ENCODE assay signal across 25 cellular contexts in genomic region chr4:155674669-155675071, GRCh38. TPM values are rescaled to one million over a fixed set of nuclear protein-coding genes. Genes with fewer than 3 reads are reported as not detected.
"Had no signal": no experiment of that assay in that cellular context is flagged by ENCODE, and none has a peak within 500 bp of the region (broad histone marks: within the 10 kb centered on the region; RNA-seq: fewer than 3 reads in every experiment).

No MANE protein-coding gene starts in this region.

- H3K27me3 ChIP-seq: left lung, spleen, thyroid gland had no signal

- H3K4me3 Mint-ChIP-seq: activated CD8-positive, alpha-beta T cell treated with anti-CD3 and anti-CD28 coated beads, Interleukin-2, amount 10 ng/mL, durations not matched to agents 7 days and 5 days; activated naive CD4-positive, alpha-beta T cell treated with anti-CD3 and anti-CD28 coated beads, Interleukin-2, amount 50 U/mL, for 24 hours; activated T-helper 1 cell treated with anti-CD3 and anti-CD28 coated beads, Interleukin-12 subunit alpha, Interleukin-12 subunit beta, Interleukin-2, Interleukin-4 antibody, amounts not matched to agents 30 ng/mL and 10 ng/mL and 1 ng/mL, durations not matched to agents 14 hours and 24 hours and 36 hours; immature natural killer cell; mesothelial cell of epicardium; nephron; T-cell; T-helper 2 cell treated with Interferon-gamma antibody and Interleukin-4, amounts not matched to agents 5 μg/mL and 100 μg/mL, for 36 hours had no signal

- H3K27ac Mint-ChIP-seq: activated CD8-positive, alpha-beta T cell treated with anti-CD3 and anti-CD28 coated beads, Interleukin-2, amount 10 ng/mL, durations not matched to agents 7 days and 5 days; activated naive CD4-positive, alpha-beta T cell treated with anti-CD3 and anti-CD28 coated beads, Interleukin-2, amount 50 U/mL, for 24 hours; activated T-helper 1 cell treated with anti-CD3 and anti-CD28 coated beads, Interleukin-12 subunit alpha, Interleukin-12 subunit beta, Interleukin-2, Interleukin-4 antibody, amounts not matched to agents 30 ng/mL and 10 ng/mL and 1 ng/mL, durations not matched to agents 14 hours and 24 hours and 36 hours; brain; mesothelial cell of epicardium; T-cell; T-helper 2 cell treated with Interferon-gamma antibody and Interleukin-4, amounts not matched to agents 5 μg/mL and 100 μg/mL, for 36 hours had no signal

- H3K36me3 ChIP-seq: left lung, spleen, thyroid gland, WERI-Rb-1 had no signal

- H3K9me3 Mint-ChIP-seq: activated naive CD4-positive, alpha-beta T cell treated with anti-CD3 and anti-CD28 coated beads, Interleukin-2, amount 50 U/mL, for 24 hours; activated T-helper 1 cell treated with anti-CD3 and anti-CD28 coated beads, Interleukin-12 subunit alpha, Interleukin-12 subunit beta, Interleukin-2, Interleukin-4 antibody, amounts not matched to agents 30 ng/mL and 10 ng/mL and 1 ng/mL, durations not matched to agents 14 hours and 24 hours and 36 hours; mesothelial cell of epicardium; nephron; T-cell; T-helper 2 cell treated with Interferon-gamma antibody and Interleukin-4, amounts not matched to agents 5 μg/mL and 100 μg/mL, for 36 hours had no signal

- H3K9me3 ChIP-seq: left lung, spleen, thyroid gland had no signal

- DNase-seq: activated CD4-positive, alpha-beta T cell treated with anti-CD3 and anti-CD28 coated beads, Interleukin-2, amount 50 U/mL, for 1 hour; activated CD4-positive, CD25-positive, alpha-beta regulatory T cell treated with anti-CD3 and anti-CD28 coated beads, Interleukin-2, amount 50 U/mL, for 72 hours; activated CD8-positive, alpha-beta T cell treated with anti-CD3 and anti-CD28 coated beads, Interleukin-2, amount 10 ng/mL, durations not matched to agents 7 days and 5 days; activated gamma-delta T cell; aorta; central memory CD4-positive, alpha-beta T cell; dermis blood vessel endothelial cell; effector CD8-positive, alpha-beta T cell; foreskin keratinocyte; immature natural killer cell; left lung; occipital lobe; spleen; stimulated activated CD4-positive, alpha-beta T cell treated with anti-CD3 and anti-CD28 coated beads, Interleukin-4, amount 100 ng/mL, for 1 hour; stimulated activated naive CD8-positive, alpha-beta T cell treated with anti-CD3 and anti-CD28 coated beads, Interleukin-15, Interleukin-2, amounts not matched to agents 100 U/mL and 50 U/mL, for 24 hours; T-cell; thyroid gland; WERI-Rb-1 had no signal

- H3K36me3 Mint-ChIP-seq: activated naive CD4-positive, alpha-beta T cell treated with anti-CD3 and anti-CD28 coated beads, Interleukin-2, amount 50 U/mL, for 24 hours; brain; immature natural killer cell; T-cell had no signal

- ATAC-seq: activated CD8-positive, alpha-beta T cell treated with anti-CD3 and anti-CD28 coated beads, Interleukin-2, amount 10 ng/mL, durations not matched to agents 7 days and 5 days; foreskin keratinocyte; left lung; stimulated activated naive CD8-positive, alpha-beta T cell treated with anti-CD3 and anti-CD28 coated beads, Interleukin-15, Interleukin-2, amounts not matched to agents 100 U/mL and 50 U/mL, for 24 hours; T-cell had no signal

- H3K4me1 Mint-ChIP-seq: activated naive CD4-positive, alpha-beta T cell treated with anti-CD3 and anti-CD28 coated beads, Interleukin-2, amount 50 U/mL, for 24 hours had no signal

- H3K4me1 ChIP-seq: foreskin keratinocyte had no signal

- H3K27ac ChIP-seq: foreskin keratinocyte, thyroid gland, WERI-Rb-1 had no signal

- H3K4me3 ChIP-seq: left lung, spleen, thyroid gland had no signal

RNA-seq across cellular contexts. Expression of gene GUCY1A1, which starts 8.0 kb away (rescaled TPM):
- total RNA-seq: myocyte had no signal
- polyA plus RNA-seq: foreskin keratinocyte had no signal
